13 cellular contexts compared by ENCODE assay signal in the genomic region with DNA sequence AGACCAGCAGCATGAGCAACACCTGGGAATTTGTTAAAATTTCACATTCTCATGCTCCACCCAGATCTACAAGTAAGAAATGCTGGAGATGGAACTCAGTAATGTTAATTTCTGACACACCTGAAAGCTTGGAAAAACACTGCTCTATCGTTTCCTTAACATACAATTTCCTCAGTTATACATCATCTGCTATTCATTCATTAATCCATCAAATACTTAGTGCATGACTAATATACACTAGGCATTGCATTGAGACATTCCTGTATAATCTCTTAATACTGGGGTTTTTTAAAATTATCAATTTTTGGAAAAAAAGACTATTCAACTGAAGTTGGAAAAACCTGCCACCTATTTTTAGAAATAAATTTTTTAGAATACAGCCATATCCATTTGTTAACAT.
DNase-seq lines count a peak whose midpoint lies in the region; ATAC-seq, FAIRE-seq and TF ChIP-seq lines count a peak whose summit lies in the region.
"Had no signal": no experiment of that assay in that cellular context is flagged by ENCODE, and none has a peak within 500 bp of the region (broad histone marks: within the 10 kb centered on the region; RNA-seq: fewer than 3 reads in every experiment).

No MANE protein-coding gene starts in this region.

- H4K20me1 ChIP-seq in astrocyte (ENCODE audit: insufficient read depth, low read length): no peaks in the 10 kb centered on the region
- H4K20me1 ChIP-seq: BLaER1 had no signal

- no peak overlapping the region for H3K4me2 ChIP-seq in astrocyte (ENCODE audit: low read length)
- H3K4me2 ChIP-seq: BLaER1 had no signal

- H3K27me3 ChIP-seq in astrocyte (ENCODE audit: insufficient read depth, low read length): no peaks in the 10 kb centered on the region
- no peaks in the 10 kb centered on the region for H3K27me3 ChIP-seq in vagina

- H3K4me1 ChIP-seq in astrocyte (ENCODE audit: insufficient read depth, low read length) (no peaks in the 10 kb centered on the region), vagina (no peaks in the 10 kb centered on the region)
- H3K4me1 ChIP-seq: BLaER1 had no signal

- TF ChIP-seq POLR2A in vagina (IDR thresholded peaks at IDR 0.05): no peak

- H3K4me3 Mint-ChIP-seq in astrocyte (ENCODE audit: unreplicated experiment): no peak overlapping the region

- ATAC-seq in GM21526 (IDR thresholded peaks at IDR 0.05; ENCODE audit: low FRiP score, unreplicated experiment): no peak
- ATAC-seq: K562 had no signal

- H3K9me3 Mint-ChIP-seq in astrocyte (ENCODE audit: unreplicated experiment): peaks cover 5% of the 10 kb centered on the region

- no peaks in the 10 kb centered on the region for H3K27me3 Mint-ChIP-seq in astrocyte (ENCODE audit: low read depth, unreplicated experiment)

- no peaks in the 10 kb centered on the region for H3K79me2 ChIP-seq in astrocyte (ENCODE audit: insufficient read depth, low read length)

- H3K4me3 ChIP-seq in astrocyte (ENCODE audit: insufficient read depth, low read depth, low read length) (no peak overlapping the region), vagina (no peak overlapping the region)
- H3K4me3 ChIP-seq: BLaER1, K562 had no signal

- H3K36me3 ChIP-seq in astrocyte (ENCODE audit: insufficient read depth, low read length): no peaks in the 10 kb centered on the region
- peaks cover 0 to 16% of the 10 kb centered on the region in 2 donors for H3K36me3 ChIP-seq in vagina

- H3K9ac ChIP-seq in astrocyte (ENCODE audit: low read length): no peak overlapping the region
- H3K9ac ChIP-seq: BLaER1 had no signal

- no peak overlapping the region for H2AFZ ChIP-seq in astrocyte (ENCODE audit: low read depth, low read length)

- TF ChIP-seq CTCF in astrocyte (IDR thresholded peaks at IDR 0.05; ENCODE audit: insufficient read depth, low read depth, low read length) (no peak), vagina (IDR thresholded peaks at IDR 0.05) (no peak), GM10266 (IDR thresholded peaks at IDR 0.05; ENCODE audit: control insufficient read depth, insufficient read depth, low read depth, missing control alignments) (no peak)

- H3K9me3 ChIP-seq in astrocyte (ENCODE audit: insufficient read depth, low read depth, low read length) (no peaks in the 10 kb centered on the region), vagina (no peaks in the 10 kb centered on the region)

- intact Hi-C loops in vagina (cut with DNase I): no loop called here

- no peak overlapping the region for H3K27ac ChIP-seq in astrocyte (ENCODE audit: low read depth, low read length)
- H3K27ac ChIP-seq in vagina: no peak overlapping the region
- H3K27ac ChIP-seq: BLaER1 had no signal

- peak; percentile 13 for DNase-seq in HCEC 1CT
- no peak for DNase-seq in astrocyte (ENCODE audit: low read depth)
- peak; percentile 11 for DNase-seq in iris pigment epithelial cell (ENCODE audit: low read depth)
- no peak for DNase-seq in activated CD4-positive, CD25-positive, alpha-beta regulatory T cell (lab: John Stamatoyannopoulos, UW)
- no peak for DNase-seq in vagina (ENCODE audit: extremely low spot score in 2 of 2)
- DNase-seq in GM10266 (ENCODE audit: extremely low spot score): no peak
- DNase-seq: AML-193, Calu3, DMS 273 treated with DMSO at 0.1 percent for 48 hours had no signal

- peaks cover 14% of the 10 kb centered on the region for H3K36me3 Mint-ChIP-seq in astrocyte (ENCODE audit: low read depth, unreplicated experiment)

- no peaks in the 10 kb centered on the region for H3K4me1 Mint-ChIP-seq in astrocyte (ENCODE audit: low read depth, unreplicated experiment)

- no peak overlapping the region for H3K27ac Mint-ChIP-seq in astrocyte (ENCODE audit: unreplicated experiment)

- peak; percentile 88 for FAIRE-seq in astrocyte (lab: Jason Lieb, UNC)
- FAIRE-seq: G401.6, K562 had no signal

Comparison
In these comparisons a context has a peak if more than half of its experiments do, and no peak if none do; other contexts are left out.
1. DNase-seq: peak in HCEC 1CT (single experiment) and iris pigment epithelial cell (single experiment); none in astrocyte (single experiment), activated CD4-positive, CD25-positive, alpha-beta regulatory T cell (0 of 4), vagina (0 of 2) and GM10266 (single experiment).